1 cellular context compared by ENCODE assay signal in genomic region chr10:931326-932318, GRCh38.
TF ChIP-seq lines count a peak whose summit lies in the region.

Gene LARP4B (minus strand): TSS chr10:931705. CDS start chr10:885721, 45,984 bp downstream.

TF ChIP-seq in GM12878, 131 proteins besides CTCF, POLR2A, EP300 and RAD21 (continued from another document and continues in another):
- TF ChIP-seq REST (IDR thresholded peaks at IDR 0.05; ENCODE audit: low read depth, low read length): no peak
- no peak for TF ChIP-seq KDM1A (IDR thresholded peaks at IDR 0.05; ENCODE audit: borderline replicate concordance)
- TF ChIP-seq STAT3 (IDR thresholded peaks at IDR 0.05; ENCODE audit: low read depth, low read length): no peak
- TF ChIP-seq ZNF384 (IDR thresholded peaks at IDR 0.05; ENCODE audit: borderline replicate concordance, low read depth, low read length): no peak
- no peak for TF ChIP-seq KAT2A (conservative IDR thresholded peaks at IDR 0.05; ENCODE audit: control insufficient read depth, low read depth, low read length)
- TF ChIP-seq PRDM15 (CRISPR knock-in tag; IDR thresholded peaks at IDR 0.05): no peak
- TF ChIP-seq SIX5 (IDR thresholded peaks at IDR 0.05; ENCODE audit: low read depth, low read length, severe bottlenecking): no peak
- no peak for TF ChIP-seq PBX3 (IDR thresholded peaks at IDR 0.05; ENCODE audit: insufficient replicate concordance, low read depth, low read length)
- TF ChIP-seq CHD2 (IDR thresholded peaks at IDR 0.05; ENCODE audit: borderline replicate concordance, low read depth, low read length): peak; percentile 86
- 0 out of 2 replicates have a peak, but pooled peaks have one; percentile 46 for TF ChIP-seq BCLAF1 (IDR thresholded peaks at IDR 0.05)
- no peak for TF ChIP-seq RELB (IDR thresholded peaks at IDR 0.05; ENCODE audit: low read depth)
- TF ChIP-seq GATAD2B (conservative IDR thresholded peaks at IDR 0.05; ENCODE audit: low read depth): peak; percentile 58
- no peak for TF ChIP-seq IKZF2 (IDR thresholded peaks at IDR 0.05)
- TF ChIP-seq CBX5 (IDR thresholded peaks at IDR 0.05; ENCODE audit: low read depth): no peak
- peak; percentile 22; the same call in 1 of the 2 replicates for TF ChIP-seq MXI1 (IDR thresholded peaks at IDR 0.05; ENCODE audit: low read depth, low read length)
- 0 out of 4 replicates have a peak, but pooled peaks of 1 of the 2 experiments have one; percentile 41 for TF ChIP-seq SRF (IDR thresholded peaks at IDR 0.05; ENCODE audit: low read depth in 2 of 2, low read length in 2 of 2)
- TF ChIP-seq ZNF24 (IDR thresholded peaks at IDR 0.05): no peak
- no peak for TF ChIP-seq NFXL1 (IDR thresholded peaks at IDR 0.05; ENCODE audit: borderline replicate concordance)
- peak; percentile 76 for TF ChIP-seq PKNOX1 (IDR thresholded peaks at IDR 0.05)
- no peak for TF ChIP-seq DPF2 (IDR thresholded peaks at IDR 0.05)
- no peak for TF ChIP-seq ELK1 (IDR thresholded peaks at IDR 0.05; ENCODE audit: low read depth, low read length)
- 0 out of 2 replicates have a peak, but pooled peaks have one; percentile 60 for TF ChIP-seq IRF3 (IDR thresholded peaks at IDR 0.05)
- peak; percentile 22; the same call in 1 of the 2 replicates for TF ChIP-seq SMARCA5 (IDR thresholded peaks at IDR 0.05)
- peak in 1 of 2 experiments; percentile 70; a peak in 1 of 4 replicates for TF ChIP-seq BHLHE40 (IDR thresholded peaks at IDR 0.05; ENCODE audit: borderline replicate concordance in 1 of 2, low read depth in 2 of 2, low read length in 1 of 2)
- peak; percentile 89 for TF ChIP-seq CREB1 (IDR thresholded peaks at IDR 0.05; ENCODE audit: low read depth)
- TF ChIP-seq E2F8 (IDR thresholded peaks at IDR 0.05; ENCODE audit: low read depth, partially characterized antibody): no peak
- no peak for TF ChIP-seq HDGF (IDR thresholded peaks at IDR 0.05)
- TF ChIP-seq RB1 (IDR thresholded peaks at IDR 0.05; ENCODE audit: borderline replicate concordance): no peak
- TF ChIP-seq RELA (IDR thresholded peaks at IDR 0.05; ENCODE audit: borderline replicate concordance, partially characterized antibody): no peak
- TF ChIP-seq SP1 (IDR thresholded peaks at IDR 0.05; ENCODE audit: low read depth, low read length): peak; percentile 83
- TF ChIP-seq SREBF1 (IDR thresholded peaks at IDR 0.05; ENCODE audit: low read length): no peak
- TF ChIP-seq SMAD5 (IDR thresholded peaks at IDR 0.05; ENCODE audit: low read depth): peak; percentile 45; the same call in 1 of the 2 replicates
- TF ChIP-seq STAT1 (conservative IDR thresholded peaks at IDR 0.05): no peak
- TF ChIP-seq FOXK2 (IDR thresholded peaks at IDR 0.05): no peak
- TF ChIP-seq ESRRA (IDR thresholded peaks at IDR 0.05; ENCODE audit: low read length): no peak
- TF ChIP-seq WRNIP1 (IDR thresholded peaks at IDR 0.05; ENCODE audit: borderline replicate concordance, low read depth, low read length): no peak
- TF ChIP-seq MLLT1 (IDR thresholded peaks at IDR 0.05): no peak
- TF ChIP-seq BMI1 (IDR thresholded peaks at IDR 0.05; ENCODE audit: borderline replicate concordance): no peak
- TF ChIP-seq PAX8 (IDR thresholded peaks at IDR 0.05): no peak
- TF ChIP-seq YBX1 (IDR thresholded peaks at IDR 0.05): no peak
- TF ChIP-seq IKZF1 (conservative IDR thresholded peaks at IDR 0.05): peak; percentile 72
